In the genomic region with DNA sequence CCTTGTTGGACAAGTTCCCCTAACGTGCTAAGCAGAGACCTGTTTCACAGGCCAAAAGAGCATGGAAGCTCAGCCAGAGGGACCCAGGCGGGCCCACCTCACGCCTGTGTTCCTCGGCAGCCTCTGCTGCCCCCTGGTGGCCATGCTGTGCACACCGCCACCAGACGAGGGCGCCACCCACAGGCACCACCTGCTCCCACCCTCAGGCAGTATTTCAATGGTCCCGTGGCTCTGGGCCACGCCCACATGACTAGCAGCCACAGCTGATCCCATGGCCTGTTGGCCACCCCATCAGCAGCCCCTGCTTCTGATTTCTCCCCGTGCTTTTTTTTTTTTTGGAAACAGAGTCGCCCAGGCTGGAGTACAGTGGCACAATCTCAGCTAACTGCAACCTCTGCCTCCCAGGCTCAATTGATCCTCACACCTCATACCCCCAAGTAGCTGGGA, we compare ENCODE assay signal across 8 cellular contexts. TPM values are rescaled to one million over a fixed set of nuclear protein-coding genes. Genes with fewer than 3 reads are reported as not detected.
DNase-seq lines count a peak whose midpoint lies in the region; ATAC-seq and TF ChIP-seq lines count a peak whose summit lies in the region.
"Had no signal": no experiment of that assay in that cellular context is flagged by ENCODE, and none has a peak within 500 bp of the region (broad histone marks: within the 10 kb centered on the region; RNA-seq: fewer than 3 reads in every experiment).

No MANE protein-coding gene starts in this region.

- no peaks in the 10 kb centered on the region; the same call in 1 of the 2 replicates for H3K36me3 Mint-ChIP-seq in WTC11

- POLR2A ChIA-PET in WTC11 (lab: Charles Lee), result interaction anchor here (0.6 to 2.5 kb wide), 7 partner anchors 10 to 389 kb away, joined by 3 to 12 read pairs (median 5); a partner anchor contains a TSS

- no peaks in the 10 kb centered on the region; the same call in 1 of the 2 replicates for H3K4me1 Mint-ChIP-seq in WTC11

- no peaks in the 10 kb centered on the region for H3K9me3 Mint-ChIP-seq in WTC11
- H3K9me3 Mint-ChIP-seq: stimulated activated naive CD8-positive, alpha-beta T cell treated with anti-CD3 and anti-CD28 coated beads, Interleukin-15, Interleukin-2, amounts not matched to agents 100 ng/mL and 50 ng/mL, for 24 hours had no signal

- H3K4me3 Mint-ChIP-seq in WTC11, result no peak overlapping the region
- H3K4me3 Mint-ChIP-seq: stimulated activated naive CD8-positive, alpha-beta T cell treated with anti-CD3 and anti-CD28 coated beads, Interleukin-15, Interleukin-2, amounts not matched to agents 100 ng/mL and 50 ng/mL, for 24 hours had no signal

- H3K27me3 Mint-ChIP-seq in WTC11 (ENCODE audit: low read depth), result no peaks in the 10 kb centered on the region
- H3K27me3 Mint-ChIP-seq: stimulated activated naive CD8-positive, alpha-beta T cell treated with anti-CD3 and anti-CD28 coated beads, Interleukin-15, Interleukin-2, amounts not matched to agents 100 ng/mL and 50 ng/mL, for 24 hours had no signal

- no peak overlapping the region for H3K4me3 ChIP-seq in GM12875 (ENCODE audit: low read depth, low read length)

- ATAC-seq in HG02970 (IDR thresholded peaks at IDR 0.05; ENCODE audit: low FRiP score, unreplicated experiment), result peak; percentile 55
- ATAC-seq in WTC11, result peak; percentile 91

- in situ Hi-C loops in T47D (cut with HindIII; ENCODE audit: low pct_unique_long_range_greater_than_20kb, low sequenced_read_pairs), result no loop called here

- peak; percentile 100 for TF ChIP-seq CTCF in GM12875 (IDR thresholded peaks at IDR 0.05; ENCODE audit: borderline replicate concordance, insufficient read depth, low read depth, low read length)
- peak; percentile 100 for TF ChIP-seq CTCF in WTC11 (IDR thresholded peaks at IDR 0.05)

- no peak overlapping the region for H3K27ac Mint-ChIP-seq in WTC11
- H3K27ac Mint-ChIP-seq: stimulated activated naive CD8-positive, alpha-beta T cell treated with anti-CD3 and anti-CD28 coated beads, Interleukin-15, Interleukin-2, amounts not matched to agents 100 ng/mL and 50 ng/mL, for 24 hours had no signal

- CTCF ChIA-PET in WTC11 (lab: Charles Lee), result interaction anchor here (0.6 to 11.4 kb wide), 45 partner anchors 10 to 401 kb away, joined by 3 to 493 read pairs (median 5); a partner anchor contains a TSS

- DNase-seq in NCI-H2171 (lab: John Stamatoyannopoulos, UW) (peak; percentile 43), WTC11 (ENCODE audit: low spot score) (peak; percentile 95), T47D (ENCODE audit: low read depth in 1 of 2, low spot score in 1 of 2) (peak; percentile 89 to 92), iris pigment epithelial cell (ENCODE audit: low read depth) (peak; percentile 83)
- peak; percentile 88 for DNase-seq in stimulated activated CD4-positive, alpha-beta T cell treated with anti-CD3 and anti-CD28 coated beads, Interleukin-1b, Interleukin-23, amount 100 ng/mL, for 48 hours

TF ChIP-seq in WTC11, 78 proteins besides CTCF, POLR2A, EP300 and RAD21 (continues in another document):
- TF ChIP-seq, protein P1, sequence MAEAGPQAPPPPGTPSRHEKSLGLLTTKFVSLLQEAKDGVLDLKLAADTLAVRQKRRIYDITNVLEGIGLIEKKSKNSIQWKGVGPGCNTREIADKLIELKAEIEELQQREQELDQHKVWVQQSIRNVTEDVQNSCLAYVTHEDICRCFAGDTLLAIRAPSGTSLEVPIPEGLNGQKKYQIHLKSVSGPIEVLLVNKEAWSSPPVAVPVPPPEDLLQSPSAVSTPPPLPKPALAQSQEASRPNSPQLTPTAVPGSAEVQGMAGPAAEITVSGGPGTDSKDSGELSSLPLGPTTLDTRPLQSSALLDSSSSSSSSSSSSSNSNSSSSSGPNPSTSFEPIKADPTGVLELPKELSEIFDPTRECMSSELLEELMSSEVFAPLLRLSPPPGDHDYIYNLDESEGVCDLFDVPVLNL (CRISPR knock-in tag; IDR thresholded peaks at IDR 0.05; ENCODE audit: borderline replicate concordance, low read depth), result no peak
- no peak for TF ChIP-seq MXD4 (CRISPR knock-in tag; IDR thresholded peaks at IDR 0.05; ENCODE audit: borderline replicate concordance)
- peak; percentile 42; the same call in 1 of the 2 replicates for TF ChIP-seq ETV6 (CRISPR knock-in tag; IDR thresholded peaks at IDR 0.05)
- TF ChIP-seq, protein P2, sequence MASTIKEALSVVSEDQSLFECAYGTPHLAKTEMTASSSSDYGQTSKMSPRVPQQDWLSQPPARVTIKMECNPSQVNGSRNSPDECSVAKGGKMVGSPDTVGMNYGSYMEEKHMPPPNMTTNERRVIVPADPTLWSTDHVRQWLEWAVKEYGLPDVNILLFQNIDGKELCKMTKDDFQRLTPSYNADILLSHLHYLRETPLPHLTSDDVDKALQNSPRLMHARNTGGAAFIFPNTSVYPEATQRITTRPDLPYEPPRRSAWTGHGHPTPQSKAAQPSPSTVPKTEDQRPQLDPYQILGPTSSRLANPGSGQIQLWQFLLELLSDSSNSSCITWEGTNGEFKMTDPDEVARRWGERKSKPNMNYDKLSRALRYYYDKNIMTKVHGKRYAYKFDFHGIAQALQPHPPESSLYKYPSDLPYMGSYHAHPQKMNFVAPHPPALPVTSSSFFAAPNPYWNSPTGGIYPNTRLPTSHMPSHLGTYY (CRISPR knock-in tag; IDR thresholded peaks at IDR 0.05), result peak; percentile 71; the same call in 1 of the 2 replicates
- peak; percentile 86 for TF ChIP-seq SP1 (CRISPR knock-in tag; conservative IDR thresholded peaks at IDR 0.05)
- TF ChIP-seq FOXK1 (CRISPR knock-in tag; IDR thresholded peaks at IDR 0.05), result 0 out of 2 replicates have a peak, but pooled peaks have one; percentile 54
- TF ChIP-seq, protein P3, sequence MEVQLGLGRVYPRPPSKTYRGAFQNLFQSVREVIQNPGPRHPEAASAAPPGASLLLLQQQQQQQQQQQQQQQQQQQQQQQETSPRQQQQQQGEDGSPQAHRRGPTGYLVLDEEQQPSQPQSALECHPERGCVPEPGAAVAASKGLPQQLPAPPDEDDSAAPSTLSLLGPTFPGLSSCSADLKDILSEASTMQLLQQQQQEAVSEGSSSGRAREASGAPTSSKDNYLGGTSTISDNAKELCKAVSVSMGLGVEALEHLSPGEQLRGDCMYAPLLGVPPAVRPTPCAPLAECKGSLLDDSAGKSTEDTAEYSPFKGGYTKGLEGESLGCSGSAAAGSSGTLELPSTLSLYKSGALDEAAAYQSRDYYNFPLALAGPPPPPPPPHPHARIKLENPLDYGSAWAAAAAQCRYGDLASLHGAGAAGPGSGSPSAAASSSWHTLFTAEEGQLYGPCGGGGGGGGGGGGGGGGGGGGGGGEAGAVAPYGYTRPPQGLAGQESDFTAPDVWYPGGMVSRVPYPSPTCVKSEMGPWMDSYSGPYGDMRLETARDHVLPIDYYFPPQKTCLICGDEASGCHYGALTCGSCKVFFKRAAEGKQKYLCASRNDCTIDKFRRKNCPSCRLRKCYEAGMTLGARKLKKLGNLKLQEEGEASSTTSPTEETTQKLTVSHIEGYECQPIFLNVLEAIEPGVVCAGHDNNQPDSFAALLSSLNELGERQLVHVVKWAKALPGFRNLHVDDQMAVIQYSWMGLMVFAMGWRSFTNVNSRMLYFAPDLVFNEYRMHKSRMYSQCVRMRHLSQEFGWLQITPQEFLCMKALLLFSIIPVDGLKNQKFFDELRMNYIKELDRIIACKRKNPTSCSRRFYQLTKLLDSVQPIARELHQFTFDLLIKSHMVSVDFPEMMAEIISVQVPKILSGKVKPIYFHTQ (CRISPR knock-in tag; IDR thresholded peaks at IDR 0.05), result no peak
- peak; percentile 75; the same call in 1 of the 2 replicates for TF ChIP-seq TEAD1 (CRISPR knock-in tag; IDR thresholded peaks at IDR 0.05)
- TF ChIP-seq, protein P4, sequence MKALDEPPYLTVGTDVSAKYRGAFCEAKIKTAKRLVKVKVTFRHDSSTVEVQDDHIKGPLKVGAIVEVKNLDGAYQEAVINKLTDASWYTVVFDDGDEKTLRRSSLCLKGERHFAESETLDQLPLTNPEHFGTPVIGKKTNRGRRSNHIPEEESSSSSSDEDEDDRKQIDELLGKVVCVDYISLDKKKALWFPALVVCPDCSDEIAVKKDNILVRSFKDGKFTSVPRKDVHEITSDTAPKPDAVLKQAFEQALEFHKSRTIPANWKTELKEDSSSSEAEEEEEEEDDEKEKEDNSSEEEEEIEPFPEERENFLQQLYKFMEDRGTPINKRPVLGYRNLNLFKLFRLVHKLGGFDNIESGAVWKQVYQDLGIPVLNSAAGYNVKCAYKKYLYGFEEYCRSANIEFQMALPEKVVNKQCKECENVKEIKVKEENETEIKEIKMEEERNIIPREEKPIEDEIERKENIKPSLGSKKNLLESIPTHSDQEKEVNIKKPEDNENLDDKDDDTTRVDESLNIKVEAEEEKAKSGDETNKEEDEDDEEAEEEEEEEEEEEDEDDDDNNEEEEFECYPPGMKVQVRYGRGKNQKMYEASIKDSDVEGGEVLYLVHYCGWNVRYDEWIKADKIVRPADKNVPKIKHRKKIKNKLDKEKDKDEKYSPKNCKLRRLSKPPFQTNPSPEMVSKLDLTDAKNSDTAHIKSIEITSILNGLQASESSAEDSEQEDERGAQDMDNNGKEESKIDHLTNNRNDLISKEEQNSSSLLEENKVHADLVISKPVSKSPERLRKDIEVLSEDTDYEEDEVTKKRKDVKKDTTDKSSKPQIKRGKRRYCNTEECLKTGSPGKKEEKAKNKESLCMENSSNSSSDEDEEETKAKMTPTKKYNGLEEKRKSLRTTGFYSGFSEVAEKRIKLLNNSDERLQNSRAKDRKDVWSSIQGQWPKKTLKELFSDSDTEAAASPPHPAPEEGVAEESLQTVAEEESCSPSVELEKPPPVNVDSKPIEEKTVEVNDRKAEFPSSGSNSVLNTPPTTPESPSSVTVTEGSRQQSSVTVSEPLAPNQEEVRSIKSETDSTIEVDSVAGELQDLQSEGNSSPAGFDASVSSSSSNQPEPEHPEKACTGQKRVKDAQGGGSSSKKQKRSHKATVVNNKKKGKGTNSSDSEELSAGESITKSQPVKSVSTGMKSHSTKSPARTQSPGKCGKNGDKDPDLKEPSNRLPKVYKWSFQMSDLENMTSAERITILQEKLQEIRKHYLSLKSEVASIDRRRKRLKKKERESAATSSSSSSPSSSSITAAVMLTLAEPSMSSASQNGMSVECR (CRISPR knock-in tag; IDR thresholded peaks at IDR 0.05; ENCODE audit: borderline replicate concordance), result 0 out of 2 replicates have a peak, but pooled peaks have one; percentile 35
- TF ChIP-seq, protein P5, sequence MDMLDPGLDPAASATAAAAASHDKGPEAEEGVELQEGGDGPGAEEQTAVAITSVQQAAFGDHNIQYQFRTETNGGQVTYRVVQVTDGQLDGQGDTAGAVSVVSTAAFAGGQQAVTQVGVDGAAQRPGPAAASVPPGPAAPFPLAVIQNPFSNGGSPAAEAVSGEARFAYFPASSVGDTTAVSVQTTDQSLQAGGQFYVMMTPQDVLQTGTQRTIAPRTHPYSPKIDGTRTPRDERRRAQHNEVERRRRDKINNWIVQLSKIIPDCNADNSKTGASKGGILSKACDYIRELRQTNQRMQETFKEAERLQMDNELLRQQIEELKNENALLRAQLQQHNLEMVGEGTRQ (CRISPR knock-in tag; IDR thresholded peaks at IDR 0.05), result peak; percentile 77

RNA-seq across cellular contexts. Expression of a gene that starts 18.9 kb away (rescaled TPM):
- 60.0 to 62.0 TPM (median 60.0 TPM) in 3 replicates for total RNA-seq in WTC11 (2021)

RNA-seq across cellular contexts. Expression of a gene that starts 24.5 kb away (rescaled TPM):
- 40.9 to 60.8 TPM (median 44.2 TPM) in 3 replicates for total RNA-seq in WTC11 (2021)

RNA-seq across cellular contexts. Expression of a gene that starts 41.5 kb away (rescaled TPM):
- 41.1 to 47.9 TPM (median 45.7 TPM) in 3 replicates for total RNA-seq in WTC11 (2021)

RNA-seq across cellular contexts. Expression of a gene that starts 43.3 kb away (rescaled TPM):
- 51.6 to 55.9 TPM (median 54.7 TPM) in 3 replicates for total RNA-seq in WTC11 (2021)

RNA-seq across cellular contexts. Expression of a gene that starts 43.5 kb away (rescaled TPM):
- total RNA-seq in WTC11 (2021), result 37.9 to 40.1 TPM (median 38.6 TPM) in 3 replicates

Comparison
In these comparisons a context has a peak if more than half of its experiments do, and no peak if none do; other contexts are left out.
1. DNase-seq: peak in every context shown above with its lines; median percentile 95 in WTC11; 90 in T47D; 88 in stimulated activated CD4-positive, alpha-beta T cell treated with anti-CD3 and anti-CD28 coated beads, Interleukin-1b, Interleukin-23, amount 100 ng/mL, for 48 hours; 83 in iris pigment epithelial cell; 43 in NCI-H2171.